ENCODE assay signal across 8 cellular contexts in genomic region chr16:33657717-33658116, GRCh38.
DNase-seq lines count a peak whose midpoint lies in the region; ATAC-seq, FAIRE-seq and TF ChIP-seq lines count a peak whose summit lies in the region.
"Not testable (repeated sequence)": the region's sequence is repeated elsewhere in the genome, so short reads cannot be mapped to it uniquely, and the experiment has no call there.

No MANE protein-coding gene starts in this region.

- not testable (repeated sequence) for H2AFZ ChIP-seq in GM12878 (ENCODE audit: control insufficient read depth, low read depth, low read length)

- BruUV-seq in GM12878 (replicated peaks; lab: Mats Ljungman, UMichigan), result not testable (repeated sequence)

- H3K36me3 ChIP-seq in GM12878 (ENCODE audit: control insufficient read depth in 2 of 2, insufficient read depth in 2 of 2, low read length in 1 of 2), result not testable (repeated sequence)

- WGBS in GM12878 (ENCODE audit: insufficient coverage, insufficient replicate concordance, low lambda C conversion rate, missing lambda C conversion rate), result no CpG with 5 or more reads among the region's 3 CpGs

- H3K4me3 ChIP-seq in GM12878, result not testable (repeated sequence)

- TF ChIP-seq EP300 in GM12878 (IDR thresholded peaks at IDR 0.05; ENCODE audit: borderline replicate concordance in 1 of 2, control insufficient read depth in 1 of 2, low read depth in 2 of 2, low read length in 2 of 2), result not testable (repeated sequence)

- H3K4me1 ChIP-seq in GM12878 (ENCODE audit: control insufficient read depth, insufficient read depth, low read length), result not testable (repeated sequence)

- in situ Hi-C loops in GM12878 (cut with MboI), result not testable (repeated sequence)

- CTCF ChIA-PET in GM12878 (lab: Yijun Ruan, JAX), result interaction anchor here (0.9 to 1.7 kb wide), 3 partner anchors 75 to 78 kb away, joined by 4 to 5 read pairs (median 4); no protein-coding TSS in a partner anchor

- H4K20me1 ChIP-seq in GM12878 (ENCODE audit: control insufficient read depth, insufficient read depth), result not testable (repeated sequence)

- not testable (repeated sequence) for FAIRE-seq in GM12878 (lab: Jason Lieb, UNC)

- TF ChIP-seq POLR2A in GM12878 (IDR thresholded peaks at IDR 0.05; ENCODE audit: low read depth, low read length), result not testable (repeated sequence)

- not testable (repeated sequence) for H3K79me2 ChIP-seq in GM12878 (ENCODE audit: control insufficient read depth, insufficient read depth, low read length)

- ATAC-seq in GM18519 (IDR thresholded peaks at IDR 0.05; ENCODE audit: low FRiP score, unreplicated experiment), result peak; percentile 55
- ATAC-seq in GM19035 (IDR thresholded peaks at IDR 0.05; ENCODE audit: unreplicated experiment), result peak; percentile 64
- ATAC-seq in GM19467 (IDR thresholded peaks at IDR 0.05; ENCODE audit: unreplicated experiment), result peak; percentile 58
- ATAC-seq in GM21619 (IDR thresholded peaks at IDR 0.05; ENCODE audit: unreplicated experiment), result peak; percentile 54
- ATAC-seq in HG02763 (IDR thresholded peaks at IDR 0.05; ENCODE audit: unreplicated experiment), result peak; percentile 70
- ATAC-seq in HG03097 (IDR thresholded peaks at IDR 0.05; ENCODE audit: low FRiP score, unreplicated experiment), result peak; percentile 36
- peak; percentile 79 for ATAC-seq in HG03432 (IDR thresholded peaks at IDR 0.05; ENCODE audit: unreplicated experiment)
- ATAC-seq in GM12878, result peak; percentile 84

- SMC1A ChIA-PET in GM12878 (lab: Charles Lee; ENCODE audit: uncharacterized antibody, unreplicated experiment), result interaction anchor here (0.8 to 1.1 kb wide), 2 partner anchors 75 to 76 kb away, joined by 4 to 6 read pairs; no protein-coding TSS in a partner anchor

- not testable (repeated sequence) for TF ChIP-seq RAD21 in GM12878 (IDR thresholded peaks at IDR 0.05; ENCODE audit: insufficient read depth, low read depth, low read length)

- intact Hi-C loops in GM12878 (cut with micrococcal nuclease; ENCODE audit: unreplicated experiment), result not testable (repeated sequence)

- RAD21 ChIA-PET in GM12878 (lab: Charles Lee; ENCODE audit: unreplicated experiment), result interaction anchor here (3.0 kb wide), 1 partner anchor 76 kb away, joined by 15 read pairs; no protein-coding TSS in a partner anchor

- not testable (repeated sequence) for DNase-seq in GM12878 (ENCODE audit: low read depth, low spot score)

- not testable (repeated sequence) for TF ChIP-seq CTCF in GM12878 (IDR thresholded peaks at IDR 0.05 in 2 of 3, conservative IDR thresholded peaks at IDR 0.05 in 1 of 3; ENCODE audit: control insufficient read depth in 2 of 3, extremely low read depth in 1 of 3, insufficient read depth in 1 of 3, low read depth in 3 of 3, low read length in 3 of 3)

- not testable (repeated sequence) for H3K4me2 ChIP-seq in GM12878 (ENCODE audit: control insufficient read depth, insufficient read depth)

- H3K9me3 ChIP-seq in GM12878 (replicated peaks; ENCODE audit: control insufficient read depth, insufficient read depth, low read length), result not testable (repeated sequence)

- POLR2A ChIA-PET in GM12878 (lab: Charles Lee), result not testable (repeated sequence)

- not testable (repeated sequence) for H3K27me3 ChIP-seq in GM12878 (replicated peaks in 1 of 2; ENCODE audit: control insufficient read depth in 2 of 2, insufficient read depth in 2 of 2, low read length in 1 of 2)

- H3K9ac ChIP-seq in GM12878 (ENCODE audit: control insufficient read depth, insufficient read depth, low read length), result not testable (repeated sequence)

- H3K27ac ChIP-seq in GM12878 (ENCODE audit: control insufficient read depth, insufficient read depth), result not testable (repeated sequence)
